Comparison of ENCODE assay signal across 15 cellular contexts in genomic region chr14:59306775-59307174, GRCh38.
DNase-seq lines count a peak whose midpoint lies in the region; ATAC-seq, FAIRE-seq and TF ChIP-seq lines count a peak whose summit lies in the region.
"Had no signal": no experiment of that assay in that cellular context is flagged by ENCODE, and none has a peak within 500 bp of the region (broad histone marks: within the 10 kb centered on the region; RNA-seq: fewer than 3 reads in every experiment).

No MANE protein-coding gene starts in this region.

- H3K4me3 ChIP-seq in Panc1 (ENCODE audit: low read depth in 2 of 2, low read length in 2 of 2) (no peak overlapping the region), fibroblast of the aortic adventitia (ENCODE audit: low read depth, low read length) (no peak overlapping the region), skeletal muscle cell (ENCODE audit: low read depth, low read length) (no peak overlapping the region), vagina (no peak overlapping the region)

- intact Hi-C loops in Panc1 (cut with micrococcal nuclease; ENCODE audit: unreplicated experiment) (no loop called here), vagina (cut with DNase I) (no loop called here)

- H3K9me3 ChIP-seq in Panc1 (ENCODE audit: control insufficient read depth, insufficient read depth, low read depth, low read length) (no peaks in the 10 kb centered on the region), vagina (no peaks in the 10 kb centered on the region)

- H3K36me3 ChIP-seq in Panc1 (ENCODE audit: control insufficient read depth, insufficient read depth, low read length) (no peaks in the 10 kb centered on the region), vagina (no peaks in the 10 kb centered on the region)

- no TSS peak for BruUV-seq in Panc1 (replicated peaks; lab: Mats Ljungman, UMichigan)

- FAIRE-seq in H54 (lab: Jason Lieb, UNC) = peak; percentile 66

- in situ Hi-C loops in Panc1 (cut with HindIII; ENCODE audit: low pct_unique_long_range_greater_than_20kb, low sequenced_read_pairs) = no loop called here

- ATAC-seq in Panc1 = peak; percentile 58; the same call in 1 of the 2 replicates
- ATAC-seq in HG03565 (IDR thresholded peaks at IDR 0.05; ENCODE audit: unreplicated experiment) = no peak
- ATAC-seq in GM21515 (IDR thresholded peaks at IDR 0.05; ENCODE audit: unreplicated experiment) = no peak

- TF ChIP-seq CTCF in Panc1 (IDR thresholded peaks at IDR 0.05) (no peak), fibroblast of the aortic adventitia (IDR thresholded peaks at IDR 0.05; ENCODE audit: insufficient read depth, low read length) (no peak), vagina (IDR thresholded peaks at IDR 0.05) (no peak)

- H3K27ac ChIP-seq in Panc1 (ENCODE audit: low read length) (no peak overlapping the region), vagina (no peak overlapping the region)
- H3K27ac ChIP-seq: KMS-11 had no signal

- no peaks in the 10 kb centered on the region for H3K27me3 ChIP-seq in Panc1 (ENCODE audit: control insufficient read depth, insufficient read depth, low read length)
- no peaks in the 10 kb centered on the region for H3K27me3 ChIP-seq in vagina

- no peak for TF ChIP-seq POLR2A in H54 (IDR thresholded peaks at IDR 0.05; ENCODE audit: low read depth, low read length)
- no peak for TF ChIP-seq POLR2A in vagina (IDR thresholded peaks at IDR 0.05)

- peak; percentile 7 for DNase-seq in H54 (ENCODE audit: insufficient read length, low spot score)
- no peak for DNase-seq in Panc1 (ENCODE audit: low read depth, low spot score)
- DNase-seq in fibroblast of the aortic adventitia (ENCODE audit: low read depth) = peak; percentile 61
- peak; percentile 61 for DNase-seq in skeletal muscle cell (ENCODE audit: low read depth)
- DNase-seq in DMS79 treated with DMSO at 0.1 percent for 48 hours (lab: John Stamatoyannopoulos, UW) = no peak
- DNase-seq in vagina (ENCODE audit: extremely low spot score in 2 of 2) = no peak
- DNase-seq: activated CD4-positive, alpha-beta T cell treated with anti-CD3 and anti-CD28 coated beads, Interleukin-2, amount 50 U/mL, for 4 hours; activated naive CD8-positive, alpha-beta T cell treated with anti-CD3 and anti-CD28 coated beads, Interleukin-2, amount 10 ng/mL, durations not matched to agents 7 days and 5 days; left cardiac atrium; NCI-H2227 treated with DMSO at 0.1 percent for 48 hours; posterior cingulate gyrus; stimulated activated CD4-positive, alpha-beta T cell treated with anti-CD3 and anti-CD28 coated beads, Interleukin-4, amount 100 ng/mL, for 4 hours had no signal

- H3K4me1 ChIP-seq in Panc1 (ENCODE audit: control insufficient read depth, insufficient read depth, low read length) (no peaks in the 10 kb centered on the region), vagina (peaks cover 54% of the 10 kb centered on the region)

- POLR2A ChIA-PET in Panc1 (lab: Charles Lee) = no interaction called here

- CTCF ChIA-PET in Panc1 (lab: Charles Lee) = no interaction called here

Comparison
In these comparisons a context has a peak if more than half of its experiments do, and no peak if none do; other contexts are left out.
1. DNase-seq: peak in H54 (single experiment), fibroblast of the aortic adventitia (single experiment) and skeletal muscle cell (single experiment); none in Panc1 (single experiment), DMS79 treated with DMSO at 0.1 percent for 48 hours (single experiment) and vagina (0 of 2).